In the genomic region with DNA sequence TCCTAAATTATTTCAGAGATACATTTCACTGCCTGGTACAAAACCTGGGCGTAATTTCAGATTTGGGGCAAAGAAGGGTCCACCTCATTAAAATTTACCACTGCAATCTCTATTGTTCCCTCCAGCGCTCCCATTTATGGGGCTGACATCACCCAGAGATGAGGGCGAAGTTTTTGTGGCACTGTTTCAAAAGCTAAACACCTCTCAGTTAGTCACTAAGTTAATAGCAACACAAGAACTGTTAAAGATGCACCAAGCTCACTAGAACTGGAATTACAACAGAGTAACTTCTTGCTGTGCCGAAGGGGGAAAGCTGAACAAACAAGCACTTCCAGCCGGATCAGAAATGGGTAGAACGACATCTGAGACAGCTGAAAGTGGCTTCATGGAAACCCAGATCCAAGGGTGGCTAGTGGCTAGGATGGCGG, we compare ENCODE assay signal across 9 cellular contexts.
"Had no signal": no experiment of that assay in that cellular context is flagged by ENCODE, and none has a peak within 500 bp of the region (broad histone marks: within the 10 kb centered on the region; RNA-seq: fewer than 3 reads in every experiment).

No MANE protein-coding gene starts in this region.

- H3K27me3 Mint-ChIP-seq: IgD-negative memory B cell had no signal

- H3K36me3 Mint-ChIP-seq: IgD-negative memory B cell had no signal

- H3K27ac Mint-ChIP-seq: H9, HFFc6, IgD-negative memory B cell had no signal

- H3K4me3 Mint-ChIP-seq: H9, HFFc6, IgD-negative memory B cell had no signal

- H3K4me2 ChIP-seq: KMS-11 had no signal

- DNase-seq: GM23248, H9, HCEC 1CT, HFFc6, KBM-7 had no signal

- H3K4me1 Mint-ChIP-seq: H9 had no signal

- H3K27ac ChIP-seq: GM23248, HL-60, KMS-11 had no signal

- H3K4me3 ChIP-seq: GM23248 had no signal

- ATAC-seq: HepG2 had no signal

- H2AFZ ChIP-seq: GM23248 had no signal

- H3K9me3 Mint-ChIP-seq: H9, IgD-negative memory B cell had no signal
